8 cellular contexts compared by ENCODE assay signal in the genomic region with DNA sequence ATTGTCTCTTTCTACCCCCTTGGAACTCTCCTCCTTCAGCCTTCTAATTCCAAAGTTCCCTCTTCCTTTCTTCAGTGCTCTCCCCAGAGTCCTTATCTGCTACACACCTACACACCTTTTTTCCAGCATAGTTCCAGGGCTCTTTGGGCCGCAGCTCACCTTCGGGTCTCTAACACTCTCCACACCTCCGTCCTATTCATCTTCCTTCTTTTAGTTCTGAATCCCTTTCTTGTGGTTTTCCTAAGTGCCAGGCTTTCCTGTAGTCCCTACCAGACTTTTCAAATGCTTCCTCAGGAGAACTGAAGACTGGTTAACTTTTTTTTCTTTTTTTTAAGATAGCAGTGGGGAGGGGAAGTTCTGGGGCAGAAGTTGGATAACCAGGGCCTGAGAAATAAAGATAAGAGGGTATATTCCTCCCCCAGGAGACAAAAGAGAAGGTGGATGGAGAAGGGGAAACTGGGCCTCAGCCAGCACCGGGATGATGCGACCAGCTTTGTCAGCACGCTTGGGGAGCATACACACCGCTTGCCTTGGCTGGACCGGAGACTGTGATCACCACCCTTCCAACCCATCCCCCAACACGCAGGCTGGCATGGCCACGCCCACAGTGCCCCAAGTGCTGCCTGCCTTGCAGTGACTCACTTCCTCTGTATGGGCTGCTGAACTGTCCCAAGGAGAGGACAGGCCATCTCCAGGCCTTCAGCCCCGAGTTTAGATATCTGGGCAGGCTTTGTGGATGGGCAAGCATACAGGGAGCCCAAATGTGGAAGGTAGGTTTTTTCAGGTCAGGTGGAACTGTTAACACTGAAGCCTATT. TPM values are rescaled to one million over a fixed set of nuclear protein-coding genes. Genes with fewer than 3 reads are reported as not detected.
A peak's percentile ranks its signal among the peaks of the same experiment; 100 is the strongest.
DNase-seq lines count a peak whose midpoint lies in the region; ATAC-seq and TF ChIP-seq lines count a peak whose summit lies in the region.

No MANE protein-coding gene starts in this region.

- peak overlapping the region; percentile 83; the same call in 1 of the 2 replicates for H4K5ac ChIP-seq in IMR-90 (ENCODE audit: low read depth, low read length)

- TF ChIP-seq CTCF in IMR-90 (conservative IDR thresholded peaks at IDR 0.05; ENCODE audit: low read depth, low read length) (no peak), smooth muscle cell (IDR thresholded peaks at IDR 0.05; ENCODE audit: borderline replicate concordance, insufficient read depth, poor library complexity, severe bottlenecking) (no peak)

- peak overlapping the region; percentile 76; the same call in 1 of the 3 replicates for H2BK15ac ChIP-seq in IMR-90 (ENCODE audit: low read depth, low read length)

- H2AFZ ChIP-seq in IMR-90 (replicated peaks; ENCODE audit: low read length, poor library complexity) (peak overlapping the region; percentile 63), smooth muscle cell (ENCODE audit: low read depth) (no peak overlapping the region)

- peak overlapping the region; percentile 91 for H2BK20ac ChIP-seq in IMR-90 (ENCODE audit: low read depth, low read length)

- no peaks in the 10 kb centered on the region for H3K36me3 ChIP-seq in IMR-90 (ENCODE audit: control insufficient read depth, insufficient read depth, low read length)
- H3K36me3 ChIP-seq in smooth muscle cell (ENCODE audit: low read depth): no peaks in the 10 kb centered on the region

- peak overlapping the region; percentile 76 for H3K14ac ChIP-seq in IMR-90 (replicated peaks; ENCODE audit: low read depth, low read length)

- POLR2A ChIA-PET in IMR-90 (lab: Charles Lee; ENCODE audit: unreplicated experiment): no interaction called here

- 0 out of 2 replicates have a peak overlapping the region, but pooled peaks have one; percentile 38 for H3K56ac ChIP-seq in IMR-90 (ENCODE audit: extremely low read depth, insufficient read depth, low read length)

- peaks cover 24% of the 10 kb centered on the region for H3F3A ChIP-seq in smooth muscle cell (ENCODE audit: low read depth)

- peak overlapping the region; percentile 84 for H4K91ac ChIP-seq in IMR-90 (ENCODE audit: insufficient read depth, low read depth, low read length)

- no peak for TF ChIP-seq POLR2A in IMR-90 (IDR thresholded peaks at IDR 0.05; ENCODE audit: low read depth, low read length)
- no peak for TF ChIP-seq POLR2A in GM18505 (IDR thresholded peaks at IDR 0.05; ENCODE audit: borderline replicate concordance, extremely low read depth, insufficient read depth, insufficient read length)

- H3K4me2 ChIP-seq in IMR-90 (ENCODE audit: low read depth, low read length): peak overlapping the region; percentile 41; the same call in 1 of the 2 replicates
- peak overlapping the region; percentile 68 for H3K4me2 ChIP-seq in smooth muscle cell

- peak overlapping the region; percentile 2; the same call in 1 of the 2 replicates for H3K27ac ChIP-seq in IMR-90 (ENCODE audit: insufficient read depth, low read length)
- H3K27ac ChIP-seq in smooth muscle cell (ENCODE audit: low read depth): peak overlapping the region; percentile 61

- H3K9ac ChIP-seq in IMR-90 (ENCODE audit: low read depth, low read length) (no peak overlapping the region), smooth muscle cell (ENCODE audit: low read depth) (no peak overlapping the region)

- dilution Hi-C loops in IMR-90 (cut with HindIII; ENCODE audit: low sequenced_read_pairs, unreplicated experiment): no loop called here

- CTCF ChIA-PET in IMR-90 (lab: Yijun Ruan, JAX): interaction anchor here (1.6 kb wide), 1 partner anchor 10 kb away, joined by 5 read pairs; no protein-coding TSS in a partner anchor

- peaks cover 32% of the 10 kb centered on the region for H3K4me1 ChIP-seq in IMR-90 (ENCODE audit: control insufficient read depth, insufficient read depth, low read length)
- H3K4me1 ChIP-seq in smooth muscle cell (ENCODE audit: low read depth): peaks cover 49% of the 10 kb centered on the region

- BruUV-seq in IMR-90 (replicated peaks; lab: Mats Ljungman, UMichigan): no TSS peak

- peak overlapping the region; percentile 13 for H2AK9ac ChIP-seq in IMR-90 (replicated peaks; ENCODE audit: low read depth, low read length, poor library complexity)

- in situ Hi-C loops in IMR-90 (cut with MboI; ENCODE audit: low sequenced_read_pairs): loop anchor here (10.0 kb wide), 1 partner anchor 58 kb away; the partner anchor contains the start of gene BNIPL

- H3K27me3 ChIP-seq in IMR-90 (ENCODE audit: control insufficient read depth, insufficient read depth, low read length) (no peaks in the 10 kb centered on the region), smooth muscle cell (ENCODE audit: low read depth) (no peaks in the 10 kb centered on the region)

- H3K4me3 ChIP-seq in IMR-90 (ENCODE audit: insufficient read depth, low read depth, low read length) (no peak overlapping the region), smooth muscle cell (no peak overlapping the region)

- H3K4ac ChIP-seq in IMR-90 (ENCODE audit: low read depth, low read length): peak overlapping the region; percentile 75

- peak overlapping the region; percentile 6 to 60 for H4K8ac ChIP-seq in IMR-90 (ENCODE audit: low read depth in 2 of 2, low read length in 2 of 2)

- no peaks in the 10 kb centered on the region for H3K9me3 ChIP-seq in IMR-90 (ENCODE audit: control insufficient read depth, insufficient read depth, low read length)
- no peaks in the 10 kb centered on the region for H3K9me3 ChIP-seq in smooth muscle cell (replicated peaks; ENCODE audit: low read depth)

- no peak for ATAC-seq in IMR-90 (ENCODE audit: low read depth)
- no peak for ATAC-seq in GM18505 (IDR thresholded peaks at IDR 0.05; ENCODE audit: unreplicated experiment)

- H3K79me1 ChIP-seq in IMR-90 (ENCODE audit: low read depth in 1 of 2, low read length in 2 of 2): peaks cover 0 to 23% of the 10 kb centered on the region in 2 experiments; a peak in 2 of 4 replicates

- peaks cover 16% of the 10 kb centered on the region for H3K9me1 ChIP-seq in IMR-90 (ENCODE audit: insufficient read depth, low read length)

- peak overlapping the region; percentile 65 for H2BK120ac ChIP-seq in IMR-90 (ENCODE audit: low read depth, low read length)

- H2AK5ac ChIP-seq in IMR-90 (ENCODE audit: low read depth, low read length): peak overlapping the region; percentile 60

- WGBS in IMR-90 (ENCODE audit: extremely low coverage in 2 of 2, insufficient read length in 1 of 2), 2 experiments: 78% methylated on average over 5 of the region's 11 CpGs; no CpG with 5 or more reads in 1 of the 2 experiments
- 18% methylated on average over 11 of the region's 11 CpGs for WGBS in smooth muscle cell (ENCODE audit: low lambda C conversion rate)

- H3K79me2 ChIP-seq in smooth muscle cell (ENCODE audit: low read depth): peaks cover 20% of the 10 kb centered on the region

- H4K20me1 ChIP-seq in IMR-90 (ENCODE audit: insufficient read depth, low read length): peaks cover 16% of the 10 kb centered on the region
- H4K20me1 ChIP-seq in smooth muscle cell (ENCODE audit: low read depth): peaks cover 16% of the 10 kb centered on the region

- peak overlapping the region; percentile 82 for H2BK5ac ChIP-seq in IMR-90 (ENCODE audit: low read depth, low read length, poor library complexity, severe bottlenecking)

- no peak for TF ChIP-seq RAD21 in IMR-90 (IDR thresholded peaks at IDR 0.05; ENCODE audit: low read length)

- peak overlapping the region; percentile 91 for H3K23ac ChIP-seq in IMR-90 (ENCODE audit: low read depth, low read length)

- peak overlapping the region; percentile 79; the same call in 1 of the 2 replicates for H3K18ac ChIP-seq in IMR-90 (ENCODE audit: low read depth, low read length)

- intact Hi-C loops in IMR-90 (cut with micrococcal nuclease): no loop called here

- DNase-seq in A172 (ENCODE audit: low spot score) (peak; percentile 99), IMR-90 (no peak), T-helper 22 cell (ENCODE audit: low read depth) (peak; percentile 60), amniotic stem cell (lab: John Stamatoyannopoulos, UW) (peak; percentile 21), iPS-NIHi7 (ENCODE audit: extremely low spot score) (peak; percentile 48), smooth muscle cell (lab: John Stamatoyannopoulos, UW; ENCODE audit: unreplicated experiment) (peak; percentile 46), NCI-H2107 treated with DMSO at 0.1 percent for 48 hours (lab: John Stamatoyannopoulos, UW; ENCODE audit: unreplicated experiment) (no peak)

RNA-seq across cellular contexts. Expression of gene CERS2, which starts 2.5 kb away (rescaled TPM):
- 376 and 393 TPM in 2 replicates for total RNA-seq in A172 (2014; rRNA removed; shearing (Covaris generic))
- total RNA-seq in IMR-90 (2012; rRNA removed): 99.2 and 118 TPM in 2 replicates
- polyA plus RNA-seq in IMR-90 (2012; rRNA removed): 126 and 127 TPM in 2 replicates
- polyA plus RNA-seq in IMR-90 (2012; cell fraction: cytosol; rRNA removed): 70.7 and 75.7 TPM in 2 replicates
- 51.7 and 154 TPM in 2 replicates for polyA plus RNA-seq in IMR-90 (2012; cell fraction: nucleus; rRNA removed; ENCODE audit: low replicate concordance)
- total RNA-seq in smooth muscle cell: 80.0 and 81.8 TPM in 2 replicates
- 96.3 and 108 TPM in 2 replicates for polyA plus RNA-seq in smooth muscle cell

RNA-seq across cellular contexts. Expression of gene ANXA9, which starts 5.0 kb away (rescaled TPM):
- total RNA-seq in A172 (2014; rRNA removed; shearing (Covaris generic)): 18.2 and 20.6 TPM in 2 replicates
- total RNA-seq in IMR-90 (2012; rRNA removed) (under 0.01 and 0.36 TPM in 2 replicates), smooth muscle cell (0.67 and 2.6 TPM in 2 replicates)
- polyA plus RNA-seq in IMR-90 (2012; rRNA removed) (0.16 and 0.21 TPM in 2 replicates), smooth muscle cell (0.19 and 0.31 TPM in 2 replicates)
- polyA plus RNA-seq in IMR-90 (2012; cell fraction: cytosol; rRNA removed): 0.23 and 0.24 TPM in 2 replicates
- 0.25 and 0.26 TPM in 2 replicates for polyA plus RNA-seq in IMR-90 (2012; cell fraction: nucleus; rRNA removed; ENCODE audit: low replicate concordance)

RNA-seq across cellular contexts. Expression of gene MINDY1, which starts 29.6 kb away (rescaled TPM):
- 9.3 and 10.6 TPM in 2 replicates for total RNA-seq in A172 (2014; rRNA removed; shearing (Covaris generic))
- total RNA-seq in IMR-90 (2012; rRNA removed): 5.8 and 6.6 TPM in 2 replicates
- polyA plus RNA-seq in IMR-90 (2012; rRNA removed): 6.6 and 7.3 TPM in 2 replicates
- 5.4 and 6.1 TPM in 2 replicates for polyA plus RNA-seq in IMR-90 (2012; cell fraction: cytosol; rRNA removed)
- 18.8 TPM in 2 replicates for polyA plus RNA-seq in IMR-90 (2012; cell fraction: nucleus; rRNA removed; ENCODE audit: low replicate concordance)
- total RNA-seq in smooth muscle cell: 3.2 and 4.9 TPM in 2 replicates
- polyA plus RNA-seq in smooth muscle cell: 2.4 and 8.5 TPM in 2 replicates

RNA-seq across cellular contexts. Expression of gene PRUNE1, which starts 31.2 kb away (rescaled TPM):
- 18.8 and 19.0 TPM in 2 replicates for total RNA-seq in A172 (2014; rRNA removed; shearing (Covaris generic))
- 7.9 and 8.6 TPM in 2 replicates for total RNA-seq in IMR-90 (2012; rRNA removed)
- polyA plus RNA-seq in IMR-90 (2012; rRNA removed): 9.4 and 9.6 TPM in 2 replicates
- 4.6 and 6.5 TPM in 2 replicates for polyA plus RNA-seq in IMR-90 (2012; cell fraction: cytosol; rRNA removed)
- polyA plus RNA-seq in IMR-90 (2012; cell fraction: nucleus; rRNA removed; ENCODE audit: low replicate concordance): 3.4 and 9.4 TPM in 2 replicates
- total RNA-seq in smooth muscle cell: 15.2 and 16.8 TPM in 2 replicates
- polyA plus RNA-seq in smooth muscle cell: 10.1 and 19.5 TPM in 2 replicates

RNA-seq across cellular contexts. Expression of gene SETDB1, which starts 50.9 kb away (rescaled TPM):
- 55.4 and 56.8 TPM in 2 replicates for total RNA-seq in A172 (2014; rRNA removed; shearing (Covaris generic))
- total RNA-seq in IMR-90 (2012; rRNA removed): 22.9 and 24.7 TPM in 2 replicates
- polyA plus RNA-seq in IMR-90 (2012; rRNA removed): 16.6 and 18.7 TPM in 2 replicates
- 5.0 and 6.3 TPM in 2 replicates for polyA plus RNA-seq in IMR-90 (2012; cell fraction: cytosol; rRNA removed)
- polyA plus RNA-seq in IMR-90 (2012; cell fraction: nucleus; rRNA removed; ENCODE audit: low replicate concordance): 24.4 and 71.3 TPM in 2 replicates
- 19.1 and 36.6 TPM in 2 replicates for total RNA-seq in smooth muscle cell
- polyA plus RNA-seq in smooth muscle cell: 11.3 and 11.6 TPM in 2 replicates

Comparison
In these comparisons a context has a peak if more than half of its experiments do, and no peak if none do; other contexts are left out.
1. DNase-seq: peak in A172 (single experiment), T-helper 22 cell (single experiment), amniotic stem cell (single experiment), iPS-NIHi7 (single experiment) and smooth muscle cell (single experiment); none in IMR-90 (single experiment) and NCI-H2107 treated with DMSO at 0.1 percent for 48 hours (single experiment).